Comparison of ENCODE assay signal across 25 cellular contexts in genomic region chr6:41255638-41256246, GRCh38. TPM values are rescaled to one million over a fixed set of nuclear protein-coding genes. Genes with fewer than 3 reads are reported as not detected.
DNase-seq lines count a peak whose midpoint lies in the region; ATAC-seq, FAIRE-seq and TF ChIP-seq lines count a peak whose summit lies in the region.
"Had no signal": no experiment of that assay in that cellular context is flagged by ENCODE, and none has a peak within 500 bp of the region (broad histone marks: within the 10 kb centered on the region; RNA-seq: fewer than 3 reads in every experiment).

No MANE protein-coding gene starts in this region.

- no peaks in the 10 kb centered on the region for H3K79me2 ChIP-seq in trophoblast cell (ENCODE audit: control insufficient read depth, insufficient read depth, low read length, poor library complexity)
- H3K79me2 ChIP-seq: hepatocyte had no signal

- peaks cover 44% of the 10 kb centered on the region for H3K4me1 ChIP-seq in SJCRH30
- peaks cover 0 to 6% of the 10 kb centered on the region in 2 experiments for H3K4me1 ChIP-seq in trophoblast cell (ENCODE audit: control insufficient read depth in 1 of 2, insufficient read depth in 2 of 2, low read length in 2 of 2)

- H3K79me1 ChIP-seq in trophoblast cell (ENCODE audit: low read length): no peaks in the 10 kb centered on the region

- H3K4ac ChIP-seq in trophoblast cell (ENCODE audit: low read depth, low read length): no peak overlapping the region

- no peak overlapping the region for H2BK12ac ChIP-seq in trophoblast cell (ENCODE audit: low read length)

- no peak overlapping the region for H2BK5ac ChIP-seq in trophoblast cell (ENCODE audit: low read depth, low read length, poor library complexity)

- no peak overlapping the region for H4K12ac ChIP-seq in trophoblast cell (ENCODE audit: low read depth, low read length)

- H2AK5ac ChIP-seq in trophoblast cell (ENCODE audit: low read length): no peak overlapping the region

- DNase-seq in SJCRH30 (peak; percentile 84 to 86), trophoblast cell (no peak), NCI-H524 (lab: John Stamatoyannopoulos, UW) (no peak), MV-4-11 (lab: John Stamatoyannopoulos, UW) (no peak), GM12892 (ENCODE audit: insufficient read length) (no peak)
- DNase-seq: activated CD4-positive, alpha-beta memory T cell treated with anti-CD3 and anti-CD28 coated beads, Interleukin-2, amount 10 ng/mL, durations not matched to agents 7 days and 5 days; activated naive CD8-positive, alpha-beta T cell treated with anti-CD3 and anti-CD28 coated beads, Interleukin-2, amount 10 ng/mL, durations not matched to agents 7 days and 5 days; activated T-cell treated with anti-CD3 and anti-CD28 coated beads, Interleukin-2, amount 50 U/mL, for 48 hours; AML-193; DMS 273 treated with DMSO at 0.1 percent for 48 hours; KBM-7; natural killer cell; NCI-H1048; NCI-H524 treated with DMSO at 0.1 percent for 48 hours; stimulated activated CD4-positive, alpha-beta T cell treated with anti-CD3 and anti-CD28 coated beads, Interleukin-2, amount 100 ng/mL, for 48 hours had no signal

- H3K36me3 ChIP-seq in SJCRH30 (no peaks in the 10 kb centered on the region), trophoblast cell (ENCODE audit: control insufficient read depth in 1 of 2, insufficient read depth in 2 of 2, low read length in 2 of 2) (no peaks in the 10 kb centered on the region)

- H3K18ac ChIP-seq in trophoblast cell (ENCODE audit: low read length): no peak overlapping the region

- H3K9me3 ChIP-seq in SJCRH30 (replicated peaks): no peaks in the 10 kb centered on the region
- H3K9me3 ChIP-seq in trophoblast cell (ENCODE audit: insufficient read depth, low read depth, low read length): peaks cover 5% of the 10 kb centered on the region

- no CpG with 5 or more reads among the region's 5 CpGs for WGBS in trophoblast cell (ENCODE audit: extremely low coverage, insufficient coverage, insufficient read length)

- H3K4me3 ChIP-seq in SJCRH30 (no peak overlapping the region), trophoblast cell (ENCODE audit: low read depth, low read length) (peak overlapping the region; percentile 36)
- H3K4me3 ChIP-seq: hepatocyte had no signal

- H2BK120ac ChIP-seq in trophoblast cell (ENCODE audit: insufficient read depth, low read length, poor library complexity): no peak overlapping the region

- peak overlapping the region; percentile 18 for H3K9ac ChIP-seq in trophoblast cell (ENCODE audit: low read length)

- H3K14ac ChIP-seq in trophoblast cell (ENCODE audit: low read length): no peak overlapping the region

- no peaks in the 10 kb centered on the region for H3K27me3 ChIP-seq in SJCRH30
- H3K27me3 ChIP-seq in trophoblast cell (ENCODE audit: insufficient read depth, low read length): no peaks in the 10 kb centered on the region
- H3K27me3 ChIP-seq: hepatocyte had no signal

- H3K27ac ChIP-seq in SJCRH30: peak overlapping the region; percentile 73
- H3K27ac ChIP-seq in trophoblast cell (ENCODE audit: low read depth, low read length): no peak overlapping the region

- H3K4me2 ChIP-seq in trophoblast cell (ENCODE audit: low read length): no peak overlapping the region

- peak overlapping the region; percentile 91 for H3K23ac ChIP-seq in trophoblast cell (ENCODE audit: low read length)

- H2AFZ ChIP-seq in trophoblast cell (ENCODE audit: insufficient read depth, low read length, poor library complexity): no peak overlapping the region
- H2AFZ ChIP-seq: hepatocyte had no signal

- no peak overlapping the region for H4K91ac ChIP-seq in trophoblast cell (ENCODE audit: low read depth, low read length)

- no peak for TF ChIP-seq POLR2A in GM12892 (IDR thresholded peaks at IDR 0.05; ENCODE audit: low read depth, low read length)

- FAIRE-seq in GM12892 (lab: Jason Lieb, UNC): no peak
- FAIRE-seq: endothelial cell of umbilical vein, GM19239, islet of Langerhans had no signal

- no peak overlapping the region for H4K8ac ChIP-seq in trophoblast cell (ENCODE audit: low read depth, low read length)

- ATAC-seq in GM18868 (IDR thresholded peaks at IDR 0.05; ENCODE audit: unreplicated experiment) (peak; percentile 22), HG02678 (IDR thresholded peaks at IDR 0.05; ENCODE audit: unreplicated experiment) (peak; percentile 35)
- ATAC-seq: natural killer cell, WTC11 had no signal

RNA-seq across cellular contexts. Expression of gene TREML4, which starts 27.6 kb away (rescaled TPM):
- total RNA-seq in SJCRH30 (2014; rRNA removed; shearing (Covaris generic)): 0.06 TPM in 1 of 2 replicates, not detected in the other
- not detected in 2 replicates for polyA plus RNA-seq in trophoblast cell (2013)
- not detected for polyA plus RNA-seq in GM12892 (2012; ENCODE audit: missing spikeins)
- total RNA-seq: activated CD4-positive, alpha-beta memory T cell treated with anti-CD3 and anti-CD28 coated beads, Interleukin-2, amount 10 ng/mL, durations not matched to agents 7 days and 5 days; activated naive CD8-positive, alpha-beta T cell treated with anti-CD3 and anti-CD28 coated beads, Interleukin-2, amount 10 ng/mL, durations not matched to agents 7 days and 5 days; endothelial cell of umbilical vein; fibroblast of villous mesenchyme; hepatocyte; progenitor cell of endocrine pancreas; skeletal muscle tissue; WTC11 had no signal
- polyA plus RNA-seq: endothelial cell of umbilical vein, hepatocyte had no signal

RNA-seq across cellular contexts. Expression of gene TREM1, which starts 30.7 kb away (rescaled TPM):
- not detected in 2 replicates for total RNA-seq in SJCRH30 (2014; rRNA removed; shearing (Covaris generic))
- 49.6 and 56.7 TPM in 2 replicates for polyA plus RNA-seq in trophoblast cell (2013)
- 1.5 TPM for polyA plus RNA-seq in GM12892 (2012; ENCODE audit: missing spikeins)
- total RNA-seq: activated CD4-positive, alpha-beta memory T cell treated with anti-CD3 and anti-CD28 coated beads, Interleukin-2, amount 10 ng/mL, durations not matched to agents 7 days and 5 days; activated naive CD8-positive, alpha-beta T cell treated with anti-CD3 and anti-CD28 coated beads, Interleukin-2, amount 10 ng/mL, durations not matched to agents 7 days and 5 days; endothelial cell of umbilical vein; fibroblast of villous mesenchyme; progenitor cell of endocrine pancreas; WTC11 had no signal
- polyA plus RNA-seq: endothelial cell of umbilical vein had no signal

RNA-seq across cellular contexts. Expression of gene TREML2, which starts 54.8 kb away (rescaled TPM):
- 0.06 TPM in 1 of 2 replicates, not detected in the other for total RNA-seq in SJCRH30 (2014; rRNA removed; shearing (Covaris generic))
- polyA plus RNA-seq in trophoblast cell (2013): 5.4 and 5.8 TPM in 2 replicates
- 4.6 TPM for polyA plus RNA-seq in GM12892 (2012; ENCODE audit: missing spikeins)
- total RNA-seq: endothelial cell of umbilical vein, fibroblast of villous mesenchyme, progenitor cell of endocrine pancreas had no signal
- polyA plus RNA-seq: endothelial cell of umbilical vein, hepatocyte had no signal

Comparison
In these comparisons a context has a peak if more than half of its experiments do, and no peak if none do; other contexts are left out.
1. DNase-seq: peak in SJCRH30 (2 of 2); none in trophoblast cell (0 of 2), NCI-H524 (0 of 2), MV-4-11 (single experiment) and GM12892 (single experiment).